In the genomic region with DNA sequence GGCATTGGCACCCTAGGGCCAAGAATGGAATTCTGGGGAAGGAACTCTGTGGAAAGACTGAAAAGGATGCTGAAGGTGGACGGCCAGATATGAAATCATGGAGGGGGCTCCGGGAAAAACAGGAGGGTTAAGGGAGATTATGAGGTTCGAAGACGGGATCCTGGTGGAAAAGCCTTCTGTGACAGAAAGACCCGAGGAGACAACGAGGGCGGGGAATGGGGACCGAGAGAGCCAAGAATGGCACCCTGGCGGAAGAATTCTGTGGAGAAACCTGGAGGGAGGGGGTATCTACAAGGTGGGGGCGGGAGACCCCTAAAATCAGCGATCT, we compare ENCODE assay signal across 8 cellular contexts. TPM values are rescaled to one million over a fixed set of nuclear protein-coding genes. Genes with fewer than 3 reads are reported as not detected.
DNase-seq lines count a peak whose midpoint lies in the region; ATAC-seq, FAIRE-seq and TF ChIP-seq lines count a peak whose summit lies in the region.

No MANE protein-coding gene starts in this region.

- CTCF ChIA-PET in Panc1 (lab: Charles Lee), result no interaction called here

- H3K9ac ChIP-seq in skeletal muscle tissue (ENCODE audit: low read depth in 1 of 3, low read length in 3 of 3), result peak overlapping the region; percentile 77 to 85 (median 81)

- peak overlapping the region; percentile 95 for H3K27ac ChIP-seq in Panc1 (ENCODE audit: low read length)
- H3K27ac ChIP-seq in skeletal muscle tissue (ENCODE audit: low read depth, low read length), result peak overlapping the region; percentile 67

- H3K9me3 ChIP-seq in Panc1 (ENCODE audit: control insufficient read depth, insufficient read depth, low read depth, low read length) (no peaks in the 10 kb centered on the region), skeletal muscle tissue (ENCODE audit: control insufficient read depth in 3 of 3, low read length in 3 of 3) (no peaks in the 10 kb centered on the region)

- POLR2A ChIA-PET in Panc1 (lab: Charles Lee), result no interaction called here

- ATAC-seq in GM21737 (IDR thresholded peaks at IDR 0.05; ENCODE audit: unreplicated experiment) (peak; percentile 15), Panc1 (peak; percentile 7)

- H3K27me3 ChIP-seq in Panc1 (ENCODE audit: control insufficient read depth, insufficient read depth, low read length) (no peaks in the 10 kb centered on the region), skeletal muscle tissue (ENCODE audit: control insufficient read depth in 3 of 3, insufficient read depth in 3 of 3, low read length in 3 of 3) (no peaks in the 10 kb centered on the region)

- BruUV-seq in Panc1 (replicated peaks; lab: Mats Ljungman, UMichigan), result no TSS peak

- H3K4me1 ChIP-seq in Panc1 (ENCODE audit: control insufficient read depth, insufficient read depth, low read length) (peaks cover 7% of the 10 kb centered on the region; the same call in 1 of the 2 replicates), skeletal muscle tissue (ENCODE audit: control insufficient read depth in 3 of 3, insufficient read depth in 3 of 3, low read length in 3 of 3) (peaks cover 8 to 24% (median 18%) of the 10 kb centered on the region in 3 donors)

- H3K4me3 ChIP-seq in Panc1 (ENCODE audit: low read depth in 2 of 2, low read length in 2 of 2) (peak overlapping the region; percentile 99 to 100), fibroblast of mammary gland (ENCODE audit: control insufficient read depth, low read depth, low read length) (peak overlapping the region; percentile 96), skeletal muscle tissue (ENCODE audit: low read length in 3 of 3) (peak overlapping the region; percentile 92 to 95 (median 95))

- FAIRE-seq in frontal cortex (lab: Jason Lieb, UNC), result no peak

- in situ Hi-C loops in Panc1 (cut with HindIII; ENCODE audit: low pct_unique_long_range_greater_than_20kb, low sequenced_read_pairs), result no loop called here

- intact Hi-C loops in Panc1 (cut with micrococcal nuclease; ENCODE audit: unreplicated experiment), result no loop called here

- DNase-seq in Panc1 (ENCODE audit: low read depth, low spot score), result no peak
- no peak for DNase-seq in fibroblast of mammary gland (ENCODE audit: low read depth)
- no peak for DNase-seq in glomerular visceral epithelial cell (ENCODE audit: extremely low spot score)
- DNase-seq in frontal cortex (ENCODE audit: low spot score in 2 of 2), result no peak
- DNase-seq in D341Med (ENCODE audit: low spot score), result no peak
- DNase-seq in NCI-H2196 (lab: John Stamatoyannopoulos, UW; ENCODE audit: unreplicated experiment), result no peak

- TF ChIP-seq CTCF in Panc1 (IDR thresholded peaks at IDR 0.05), result no peak
- TF ChIP-seq CTCF in fibroblast of mammary gland (conservative IDR thresholded peaks at IDR 0.05; ENCODE audit: control insufficient read depth, insufficient read depth, low read depth, low read length), result no peak

- peaks cover 33% of the 10 kb centered on the region for H3K36me3 ChIP-seq in Panc1 (ENCODE audit: control insufficient read depth, insufficient read depth, low read length)
- peaks cover 19 to 34% (median 27%) of the 10 kb centered on the region in 3 donors for H3K36me3 ChIP-seq in skeletal muscle tissue (ENCODE audit: control insufficient read depth in 3 of 3, insufficient read depth in 3 of 3, low read length in 3 of 3)

RNA-seq across cellular contexts. Expression of gene TRMT6, which starts 0.4 kb away (rescaled TPM):
- 27.9 TPM for total RNA-seq in Panc1 (2021; ENCODE audit: unreplicated experiment)
- polyA plus RNA-seq in Panc1 (2012; ENCODE audit: insufficient read length), result 27.6 TPM
- total RNA-seq in skeletal muscle tissue, result 6.8 TPM
- 7.3 TPM for total RNA-seq in frontal cortex

RNA-seq across cellular contexts. Expression of gene MCM8, which starts 0.5 kb away (rescaled TPM):
- total RNA-seq in Panc1 (2021; ENCODE audit: unreplicated experiment) (28.3 TPM), skeletal muscle tissue (4.7 TPM), frontal cortex (4.5 TPM)
- 9.7 TPM for polyA plus RNA-seq in Panc1 (2012; ENCODE audit: insufficient read length)

RNA-seq across cellular contexts. Expression of gene CHGB, which starts 38.6 kb away (rescaled TPM):
- 3.1 TPM for total RNA-seq in Panc1 (2021; ENCODE audit: unreplicated experiment)
- polyA plus RNA-seq in Panc1 (2012; ENCODE audit: insufficient read length), result 4.4 TPM
- total RNA-seq in skeletal muscle tissue, result not detected
- 28.9 TPM for total RNA-seq in frontal cortex

RNA-seq across cellular contexts. Expression of gene CRLS1, which starts 56.0 kb away (rescaled TPM):
- total RNA-seq in Panc1 (2021; ENCODE audit: unreplicated experiment) (42.7 TPM), skeletal muscle tissue (51.7 TPM), frontal cortex (35.5 TPM)
- polyA plus RNA-seq in Panc1 (2012; ENCODE audit: insufficient read length), result 19.9 TPM
